17 cellular contexts compared by ENCODE assay signal in the genomic region with DNA sequence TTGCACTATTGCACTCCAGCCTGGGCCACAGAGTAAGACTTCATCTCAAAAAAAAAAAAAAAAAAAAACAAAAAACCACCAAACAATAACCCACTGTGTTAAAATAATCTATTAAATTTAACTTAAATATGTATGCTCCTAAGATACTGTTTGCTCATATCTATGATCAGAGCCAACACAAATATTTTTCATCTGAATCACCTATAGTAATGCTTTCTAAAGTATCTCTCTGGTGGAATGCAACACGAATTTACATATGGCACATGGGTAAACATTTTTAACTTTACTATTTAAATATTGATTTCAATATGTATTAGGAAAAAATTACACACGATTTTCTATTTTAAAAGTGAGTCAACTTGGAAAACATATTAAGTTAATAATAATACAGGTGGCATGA.
"Had no signal": no experiment of that assay in that cellular context is flagged by ENCODE, and none has a peak within 500 bp of the region (broad histone marks: within the 10 kb centered on the region; RNA-seq: fewer than 3 reads in every experiment).

No MANE protein-coding gene starts in this region.

- H3K4me3 ChIP-seq: heart right ventricle, right atrium auricular region, tibial nerve had no signal

- ATAC-seq: effector memory CD8-positive, alpha-beta T cell; heart right ventricle; left lobe of liver; natural killer cell treated with Interleukin-12 subunit alpha and Interleukin-12 subunit beta and Interleukin-15 and Interleukin-18, amount 100 ng/mL, for 72 hours; stimulated activated memory B cell treated with anti-CD40 and anti-IgM and Interleukin-4, amounts not matched to agents 10 μg/mL and 1 μg/mL and 100 μg/mL, for 72 hours; T-helper 17 cell had no signal

- H3K9me3 Mint-ChIP-seq: activated naive CD4-positive, alpha-beta T cell treated with anti-CD3 and anti-CD28 coated beads, Interleukin-2, amount 50 U/mL, for 24 hours; dendritic cell treated with granulocyte-macrophage colony-stimulating factor and Interleukin-4, amounts not matched to agents 40 ng/mL and 50 ng/mL, for 4 days; effector memory CD8-positive, alpha-beta T cell; natural killer cell treated with Interleukin-12 subunit alpha and Interleukin-12 subunit beta and Interleukin-15 and Interleukin-18, amount 100 ng/mL, for 72 hours; stimulated activated memory B cell treated with anti-CD40 and anti-IgM and Interleukin-4, amounts not matched to agents 10 μg/mL and 1 μg/mL and 100 μg/mL, for 72 hours had no signal

- H3K27ac Mint-ChIP-seq: activated naive CD4-positive, alpha-beta T cell treated with anti-CD3 and anti-CD28 coated beads, Interleukin-2, amount 50 U/mL, for 24 hours; dendritic cell treated with granulocyte-macrophage colony-stimulating factor and Interleukin-4, amounts not matched to agents 40 ng/mL and 50 ng/mL, for 4 days; effector memory CD8-positive, alpha-beta T cell; natural killer cell treated with Interleukin-12 subunit alpha and Interleukin-12 subunit beta and Interleukin-15 and Interleukin-18, amount 100 ng/mL, for 72 hours; stimulated activated memory B cell treated with anti-CD40 and anti-IgM and Interleukin-4, amounts not matched to agents 10 μg/mL and 1 μg/mL and 100 μg/mL, for 72 hours; T-helper 17 cell had no signal

- DNase-seq: activated CD4-positive, alpha-beta T cell treated with anti-CD3 and anti-CD28 coated beads, Interleukin-2, amount 50 U/mL, for 1 hour; activated CD4-positive, CD25-positive, alpha-beta regulatory T cell; activated T-cell treated with anti-CD3 and anti-CD28 coated beads for 4 hours; caudate nucleus; effector memory CD8-positive, alpha-beta T cell; heart right ventricle; islet precursor cell; nucleus accumbens; small intestine; T-helper 17 cell had no signal

- H3K36me3 Mint-ChIP-seq: natural killer cell treated with Interleukin-12 subunit alpha and Interleukin-12 subunit beta and Interleukin-15 and Interleukin-18, amount 100 ng/mL, for 72 hours had no signal
